23 cellular contexts compared by ENCODE assay signal in genomic region chr19:12694641-12695040, GRCh38. TPM values are rescaled to one million over a fixed set of nuclear protein-coding genes. Genes with fewer than 3 reads are reported as not detected.
A peak's percentile ranks its signal among the peaks of the same experiment; 100 is the strongest.
DNase-seq lines count a peak whose midpoint lies in the region; ATAC-seq and TF ChIP-seq lines count a peak whose summit lies in the region.
"Had no signal": no experiment of that assay in that cellular context is flagged by ENCODE, and none has a peak within 500 bp of the region (broad histone marks: within the 10 kb centered on the region; RNA-seq: fewer than 3 reads in every experiment).

No MANE protein-coding gene starts in this region.

- CTCF ChIA-PET in OCI-LY7 (lab: Charles Lee; ENCODE audit: unreplicated experiment), result interaction anchor here (0.6 kb wide), 1 partner anchor 99 kb away, joined by 9 read pairs; no protein-coding TSS in a partner anchor

- TF ChIP-seq CTCF in OCI-LY7 (conservative IDR thresholded peaks at IDR 0.05; ENCODE audit: low read length) (no peak), chondrocyte (IDR thresholded peaks at IDR 0.05) (no peak), type B pancreatic cell (conservative IDR thresholded peaks at IDR 0.05) (no peak)

- H4K20me1 ChIP-seq in OCI-LY7 (ENCODE audit: insufficient read depth, low read length), result no peaks in the 10 kb centered on the region

- no peaks in the 10 kb centered on the region for H3K9me2 ChIP-seq in OCI-LY7 (ENCODE audit: insufficient read depth, low read length)

- ATAC-seq in activated naive CD8-positive, alpha-beta T cell treated with anti-CD3 and anti-CD28 coated beads, Interleukin-2, amount 50 U/mL, for 24 hours, result no peak
- ATAC-seq in left ventricle myocardium superior (no peak), GM18870 (IDR thresholded peaks at IDR 0.05; ENCODE audit: unreplicated experiment) (no peak)
- ATAC-seq: gastroesophageal sphincter had no signal

- H2AFZ ChIP-seq in OCI-LY7 (ENCODE audit: low read length), result no peak overlapping the region

- DNase-seq in activated naive CD8-positive, alpha-beta T cell treated with anti-CD3 and anti-CD28 coated beads, Interleukin-2, amount 50 U/mL, for 24 hours, result no peak
- DNase-seq in OCI-LY7 (ENCODE audit: low spot score) (no peak), chondrocyte (ENCODE audit: low spot score) (peak; percentile 92), type B pancreatic cell (ENCODE audit: extremely low spot score, unreplicated experiment) (no peak), left ventricle myocardium superior (no peak)
- DNase-seq: activated effector memory CD4-positive, alpha-beta T cell treated with Interleukin-2 at 50 U/mL for 16 hours; DMS53; GOT3; KBM-7; NCI-H1436 treated with DMSO at 0.1 percent for 48 hours; NCI-H510A; SHP77 treated with DMSO at 0.1 percent for 48 hours; stimulated activated CD8-positive, alpha-beta memory T cell treated with anti-CD3 and anti-CD28 coated beads, Interleukin-4, amount 100 ng/mL, for 48 hours; stomach had no signal

- H3K27me3 Mint-ChIP-seq in activated naive CD8-positive, alpha-beta T cell, result no peaks in the 10 kb centered on the region
- H3K27me3 Mint-ChIP-seq in activated naive CD8-positive, alpha-beta T cell treated with anti-CD3 and anti-CD28 coated beads, Interleukin-2, amount 50 U/mL, for 24 hours, result no peaks in the 10 kb centered on the region
- H3K27me3 Mint-ChIP-seq in chondrocyte (ENCODE audit: low read depth), result no peaks in the 10 kb centered on the region
- H3K27me3 Mint-ChIP-seq in type B pancreatic cell, result no peaks in the 10 kb centered on the region

- 0 out of 2 replicates have a peak overlapping the region, but pooled peaks have one; percentile 88 for H3K4me2 ChIP-seq in OCI-LY7 (ENCODE audit: low read length)

- no peak overlapping the region for H3K27ac Mint-ChIP-seq in activated naive CD8-positive, alpha-beta T cell
- H3K27ac Mint-ChIP-seq in activated naive CD8-positive, alpha-beta T cell treated with anti-CD3 and anti-CD28 coated beads, Interleukin-2, amount 50 U/mL, for 24 hours, result no peak overlapping the region
- H3K27ac Mint-ChIP-seq in chondrocyte (ENCODE audit: unreplicated experiment), result no peak overlapping the region
- no peak overlapping the region for H3K27ac Mint-ChIP-seq in type B pancreatic cell

- no TSS peak for BruUV-seq in OCI-LY7 (replicated peaks; lab: Mats Ljungman, UMichigan)

- H3K9me3 Mint-ChIP-seq in activated naive CD8-positive, alpha-beta T cell (ENCODE audit: low read depth), result no peaks in the 10 kb centered on the region
- no peaks in the 10 kb centered on the region for H3K9me3 Mint-ChIP-seq in activated naive CD8-positive, alpha-beta T cell treated with anti-CD3 and anti-CD28 coated beads, Interleukin-2, amount 50 U/mL, for 24 hours
- H3K9me3 Mint-ChIP-seq in chondrocyte (ENCODE audit: low read depth) (no peaks in the 10 kb centered on the region), type B pancreatic cell (no peaks in the 10 kb centered on the region)

- H3K9me3 ChIP-seq in OCI-LY7 (ENCODE audit: low read length), result no peaks in the 10 kb centered on the region
- H3K9me3 ChIP-seq: gastroesophageal sphincter, prostate gland, stomach, tibial nerve had no signal

- peaks cover 9% of the 10 kb centered on the region for H3K4me1 Mint-ChIP-seq in activated naive CD8-positive, alpha-beta T cell (ENCODE audit: low read depth)
- H3K4me1 Mint-ChIP-seq in activated naive CD8-positive, alpha-beta T cell treated with anti-CD3 and anti-CD28 coated beads, Interleukin-2, amount 50 U/mL, for 24 hours, result peaks cover 13% of the 10 kb centered on the region
- peaks cover 10% of the 10 kb centered on the region for H3K4me1 Mint-ChIP-seq in chondrocyte (ENCODE audit: low read depth)
- peaks cover 7% of the 10 kb centered on the region for H3K4me1 Mint-ChIP-seq in type B pancreatic cell (ENCODE audit: unreplicated experiment)

- no peak overlapping the region for H3K4me3 ChIP-seq in OCI-LY7 (ENCODE audit: low read depth, low read length, poor library complexity, severe bottlenecking)
- H3K4me3 ChIP-seq: cardiac muscle cell, gastroesophageal sphincter, prostate gland had no signal

- H3K27ac ChIP-seq in OCI-LY7 (ENCODE audit: low read depth, low read length, poor library complexity, severe bottlenecking), result no peak overlapping the region
- H3K27ac ChIP-seq: cardiac muscle cell, gastroesophageal sphincter, prostate gland, stomach, tibial nerve had no signal

- peaks cover 25% of the 10 kb centered on the region for H3K36me3 ChIP-seq in OCI-LY7 (ENCODE audit: insufficient read depth, low read length)
- H3K36me3 ChIP-seq: cardiac muscle cell, prostate gland had no signal

- H3K36me3 Mint-ChIP-seq in activated naive CD8-positive, alpha-beta T cell, result peaks cover 5% of the 10 kb centered on the region
- H3K36me3 Mint-ChIP-seq in activated naive CD8-positive, alpha-beta T cell treated with anti-CD3 and anti-CD28 coated beads, Interleukin-2, amount 50 U/mL, for 24 hours (ENCODE audit: low read depth), result peaks cover 15% of the 10 kb centered on the region
- H3K36me3 Mint-ChIP-seq in chondrocyte (ENCODE audit: low read depth) (peaks cover 5% of the 10 kb centered on the region), type B pancreatic cell (peaks cover 4% of the 10 kb centered on the region)

- H3K4me1 ChIP-seq in OCI-LY7 (ENCODE audit: insufficient read depth, low read length, poor library complexity, severe bottlenecking), result peaks cover 13% of the 10 kb centered on the region

- H3K4me3 Mint-ChIP-seq in activated naive CD8-positive, alpha-beta T cell, result peak overlapping the region; percentile 78
- no peak overlapping the region for H3K4me3 Mint-ChIP-seq in activated naive CD8-positive, alpha-beta T cell treated with anti-CD3 and anti-CD28 coated beads, Interleukin-2, amount 50 U/mL, for 24 hours
- H3K4me3 Mint-ChIP-seq in chondrocyte (ENCODE audit: unreplicated experiment) (no peak overlapping the region), type B pancreatic cell (peak overlapping the region; percentile 82)

- H3K79me2 ChIP-seq in OCI-LY7 (ENCODE audit: insufficient read depth, low read depth, low read length), result no peaks in the 10 kb centered on the region

- POLR2A ChIA-PET in OCI-LY7 (lab: Charles Lee), result no interaction called here

- intact Hi-C loops in OCI-LY7 (cut with micrococcal nuclease; ENCODE audit: unreplicated experiment) (no loop called here), left ventricle myocardium superior (cut with micrococcal nuclease) (no loop called here)

RNA-seq across cellular contexts. Expression of gene FBXW9, which starts 1.8 kb away (rescaled TPM):
- 10.6 and 11.5 TPM in 2 replicates for total RNA-seq in OCI-LY7 (2014; rRNA removed; shearing (Covaris generic))
- total RNA-seq in OCI-LY7 (2022), result 10.8 and 11.0 TPM in 2 replicates
- 5.0 to 11.7 TPM (median 5.2 TPM) in 3 replicates for total RNA-seq in chondrocyte
- 15.4 and 17.0 TPM in 2 replicates for total RNA-seq in type B pancreatic cell (ENCODE audit: low replicate concordance)
- 1.7 TPM for total RNA-seq in left ventricle myocardium superior

RNA-seq across cellular contexts. Expression of gene GNG14, which starts 6.8 kb away (rescaled TPM):
- total RNA-seq in OCI-LY7 (2014; rRNA removed; shearing (Covaris generic)), result not detected in 2 replicates
- total RNA-seq in OCI-LY7 (2022), result 0.93 TPM in 1 of 2 replicates, not detected in the other
- not detected in 3 replicates for total RNA-seq in chondrocyte
- 0.85 TPM in 1 of 2 replicates, not detected in the other for total RNA-seq in type B pancreatic cell (ENCODE audit: low replicate concordance)
- total RNA-seq in left ventricle myocardium superior, result not detected
- total RNA-seq: gastroesophageal sphincter, lower leg skin, mononuclear cell, prostate gland, skeletal muscle tissue, stomach, tibial nerve had no signal

RNA-seq across cellular contexts. Expression of gene DHPS, which starts 13.0 kb away (rescaled TPM):
- 91.2 and 102 TPM in 2 replicates for total RNA-seq in OCI-LY7 (2014; rRNA removed; shearing (Covaris generic))
- total RNA-seq in OCI-LY7 (2022) (101 and 122 TPM in 2 replicates), chondrocyte (37.8 to 48.8 TPM (median 47.5 TPM) in 3 replicates), type B pancreatic cell (ENCODE audit: low replicate concordance) (71.2 and 79.4 TPM in 2 replicates), left ventricle myocardium superior (60.2 TPM)

RNA-seq across cellular contexts. Expression of gene WDR83, which starts 28.0 kb away (rescaled TPM):
- total RNA-seq in OCI-LY7 (2014; rRNA removed; shearing (Covaris generic)), result 17.0 and 21.1 TPM in 2 replicates
- total RNA-seq in OCI-LY7 (2022) (14.0 and 15.9 TPM in 2 replicates), chondrocyte (9.6 to 13.5 TPM (median 12.7 TPM) in 3 replicates), type B pancreatic cell (ENCODE audit: low replicate concordance) (9.8 and 14.6 TPM in 2 replicates), left ventricle myocardium superior (8.7 TPM)

RNA-seq across cellular contexts. Expression of gene MAN2B1, which starts 28.1 kb away (rescaled TPM):
- 18.3 and 29.1 TPM in 2 replicates for total RNA-seq in OCI-LY7 (2014; rRNA removed; shearing (Covaris generic))
- 88.2 and 88.7 TPM in 2 replicates for total RNA-seq in OCI-LY7 (2022)
- 86.6 to 104 TPM (median 99.5 TPM) in 3 replicates for total RNA-seq in chondrocyte
- 90.6 and 95.4 TPM in 2 replicates for total RNA-seq in type B pancreatic cell (ENCODE audit: low replicate concordance)
- total RNA-seq in left ventricle myocardium superior, result 32.5 TPM

Comparison
In these comparisons a context has a peak if more than half of its experiments do, and no peak if none do; other contexts are left out.
1. H3K4me3 Mint-ChIP-seq: peak in activated naive CD8-positive, alpha-beta T cell (single experiment) and type B pancreatic cell (single experiment); none in activated naive CD8-positive, alpha-beta T cell treated with anti-CD3 and anti-CD28 coated beads, Interleukin-2, amount 50 U/mL, for 24 hours (single experiment) and chondrocyte (single experiment).